In the genomic region with DNA sequence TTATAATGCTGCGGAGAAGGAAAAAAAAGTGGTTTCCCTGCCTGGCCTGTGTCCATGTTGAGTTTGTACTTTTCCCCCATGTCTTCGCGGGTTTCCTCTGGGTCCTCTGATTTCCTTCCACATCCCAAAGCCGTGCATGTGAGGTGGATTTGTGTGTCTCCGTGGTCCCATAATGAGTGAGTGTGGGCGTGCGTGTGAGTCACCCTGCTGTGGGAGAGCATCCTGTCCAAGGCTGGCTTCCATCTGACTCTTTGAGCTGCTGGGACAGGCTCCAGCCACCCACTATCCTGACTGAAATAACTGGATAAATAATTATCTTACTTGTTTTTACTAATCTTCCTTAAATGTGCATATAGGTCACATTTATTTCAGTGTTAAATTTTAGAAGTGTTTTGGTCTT, we compare ENCODE assay signal across 15 cellular contexts. TPM values are rescaled to one million over a fixed set of nuclear protein-coding genes. Genes with fewer than 3 reads are reported as not detected.
DNase-seq lines count a peak whose midpoint lies in the region; ATAC-seq, FAIRE-seq and TF ChIP-seq lines count a peak whose summit lies in the region.
"Had no signal": no experiment of that assay in that cellular context is flagged by ENCODE, and none has a peak within 500 bp of the region (broad histone marks: within the 10 kb centered on the region; RNA-seq: fewer than 3 reads in every experiment).

No MANE protein-coding gene starts in this region.

- peaks cover 4% of the 10 kb centered on the region for H3K27me3 Mint-ChIP-seq in astrocyte (ENCODE audit: low read depth, unreplicated experiment)
- H3K27me3 Mint-ChIP-seq in H9 (ENCODE audit: low read depth) = peaks cover 7% of the 10 kb centered on the region

- H3K27ac Mint-ChIP-seq in astrocyte (ENCODE audit: unreplicated experiment) = no peak overlapping the region
- H3K27ac Mint-ChIP-seq in H9 = no peak overlapping the region
- H3K27ac Mint-ChIP-seq: activated naive CD8-positive, alpha-beta T cell treated with anti-CD3 and anti-CD28 coated beads for 36 hours had no signal

- H3K9me3 Mint-ChIP-seq in astrocyte (ENCODE audit: unreplicated experiment) (peaks cover 3% of the 10 kb centered on the region), H9 (no peaks in the 10 kb centered on the region)
- H3K9me3 Mint-ChIP-seq: activated naive CD8-positive, alpha-beta T cell treated with anti-CD3 and anti-CD28 coated beads for 36 hours had no signal

- H3K4me3 ChIP-seq in astrocyte (ENCODE audit: insufficient read depth, low read depth, low read length) = no peak overlapping the region
- no peak overlapping the region for H3K4me3 ChIP-seq in psoas muscle
- H3K4me3 ChIP-seq: tibial nerve had no signal

- H3K79me1 ChIP-seq in H9 (ENCODE audit: insufficient read depth, low read depth, low read length, poor library complexity, severe bottlenecking) = no peaks in the 10 kb centered on the region

- FAIRE-seq in astrocyte (lab: Jason Lieb, UNC) = peak; percentile 83

- H3K27ac ChIP-seq in astrocyte (ENCODE audit: low read depth, low read length) (no peak overlapping the region), psoas muscle (no peak overlapping the region), H9 (ENCODE audit: insufficient read length, low read depth, low read length) (no peak overlapping the region)
- H3K27ac ChIP-seq: tibial nerve had no signal

- H4K91ac ChIP-seq in H9 (ENCODE audit: insufficient read length, low read depth, low read length) = no peak overlapping the region

- H2AK5ac ChIP-seq in H9 (ENCODE audit: insufficient read length, low read length) = no peak overlapping the region

- H3K36me3 Mint-ChIP-seq in astrocyte (ENCODE audit: low read depth, unreplicated experiment) (no peaks in the 10 kb centered on the region), H9 (ENCODE audit: insufficient read depth in 1 of 3, low read depth in 3 of 3) (no peaks in the 10 kb centered on the region)
- H3K36me3 Mint-ChIP-seq: activated naive CD8-positive, alpha-beta T cell treated with anti-CD3 and anti-CD28 coated beads for 36 hours had no signal

- H3K56ac ChIP-seq in H9 (ENCODE audit: insufficient read length, low read depth, low read length) = no peak overlapping the region

- no peaks in the 10 kb centered on the region for H3K9me3 ChIP-seq in astrocyte (ENCODE audit: insufficient read depth, low read depth, low read length)
- no peaks in the 10 kb centered on the region for H3K9me3 ChIP-seq in psoas muscle
- H3K9me3 ChIP-seq in H9 (ENCODE audit: control insufficient read depth, low read depth, low read length) = no peaks in the 10 kb centered on the region
- H3K9me3 ChIP-seq: tibial nerve had no signal

- H3T11ph ChIP-seq in H9 (ENCODE audit: low read length) = no peak overlapping the region

- H3K36me3 ChIP-seq in astrocyte (ENCODE audit: insufficient read depth, low read length) (no peaks in the 10 kb centered on the region), psoas muscle (ENCODE audit: insufficient read depth in 1 of 2, low read depth in 1 of 2) (no peaks in the 10 kb centered on the region)
- H3K36me3 ChIP-seq: tibial nerve had no signal

- no peak overlapping the region for H4K8ac ChIP-seq in H9 (replicated peaks; ENCODE audit: insufficient read length, low read depth, low read length)

- H3K4me3 Mint-ChIP-seq in astrocyte (ENCODE audit: unreplicated experiment) = no peak overlapping the region
- no peak overlapping the region for H3K4me3 Mint-ChIP-seq in H9
- H3K4me3 Mint-ChIP-seq: activated naive CD8-positive, alpha-beta T cell treated with anti-CD3 and anti-CD28 coated beads for 36 hours had no signal

- H3K9ac ChIP-seq in astrocyte (ENCODE audit: low read length) (no peak overlapping the region), H9 (ENCODE audit: extremely low read depth, insufficient read length, low read length) (no peak overlapping the region)

- no peak overlapping the region for H2AFZ ChIP-seq in astrocyte (ENCODE audit: low read depth, low read length)
- H2AFZ ChIP-seq in H9 (ENCODE audit: low read length) = no peak overlapping the region

- H3K4me2 ChIP-seq in astrocyte (ENCODE audit: low read length) (peak overlapping the region; percentile 43), H9 (ENCODE audit: insufficient read depth, insufficient read length, low read length) (no peak overlapping the region)

- no peak overlapping the region for H3K14ac ChIP-seq in H9 (ENCODE audit: insufficient read depth, low read length)

- intact Hi-C loops in Right ventricle myocardium superior (cut with DNase I) = no loop called here
- intact Hi-C loops in psoas muscle (cut with DNase I) = no loop called here

- ATAC-seq in Right ventricle myocardium superior (ENCODE audit: poor library complexity) (peak; percentile 73), psoas muscle (peak in 3 of 4 donors; percentile 43 to 66 (median 51)), HG02981 (IDR thresholded peaks at IDR 0.05; ENCODE audit: unreplicated experiment) (no peak)
- ATAC-seq: Panc1 had no signal

- H3K4ac ChIP-seq in H9 (ENCODE audit: low read depth, low read length) = no peak overlapping the region

- H2BK12ac ChIP-seq in H9 (ENCODE audit: insufficient read length, low read depth, low read length) = no peak overlapping the region

- H3K79me2 ChIP-seq in astrocyte (ENCODE audit: insufficient read depth, low read length) = no peaks in the 10 kb centered on the region
- H3K79me2 ChIP-seq in H9 (ENCODE audit: insufficient read depth, low read length) = no peaks in the 10 kb centered on the region

- H3K27me3 ChIP-seq in astrocyte (ENCODE audit: insufficient read depth, low read length) = no peaks in the 10 kb centered on the region
- peaks cover 0 to 7% (median 0%) of the 10 kb centered on the region in 3 donors for H3K27me3 ChIP-seq in psoas muscle (ENCODE audit: insufficient read depth in 3 of 3, low read length in 2 of 3)
- no peaks in the 10 kb centered on the region for H3K27me3 ChIP-seq in H9 (ENCODE audit: insufficient read depth, low read length)
- H3K27me3 ChIP-seq: tibial nerve had no signal

- no peak overlapping the region for H4K5ac ChIP-seq in H9 (ENCODE audit: insufficient read length, low read depth, low read length)

- H2BK15ac ChIP-seq in H9 (ENCODE audit: low read depth, low read length) = no peak overlapping the region

- H4K20me1 ChIP-seq in astrocyte (ENCODE audit: insufficient read depth, low read length) = no peaks in the 10 kb centered on the region
- H4K20me1 ChIP-seq in H9 (ENCODE audit: control insufficient read depth, insufficient read depth, insufficient read length) = no peaks in the 10 kb centered on the region

- no peak overlapping the region for H2BK20ac ChIP-seq in H9 (ENCODE audit: low read depth, low read length, poor library complexity, severe bottlenecking)

- H3K4me1 Mint-ChIP-seq in astrocyte (ENCODE audit: low read depth, unreplicated experiment) = peaks cover 9% of the 10 kb centered on the region
- H3K4me1 Mint-ChIP-seq in H9 = no peaks in the 10 kb centered on the region; a peak in 1 of 4 replicates

- H2BK5ac ChIP-seq in H9 (ENCODE audit: insufficient read length, low read length) = no peak overlapping the region

- 25 to 43% (median 33%) methylated on average over 7 of the region's 7 CpGs for WGBS in psoas muscle, 3 donors
- WGBS in H9 (ENCODE audit: extremely low coverage, insufficient read length, low lambda C conversion rate) = no CpG with 5 or more reads among the region's 7 CpGs

- H2BK120ac ChIP-seq in H9 (ENCODE audit: low read depth, low read length, poor library complexity, severe bottlenecking) = no peak overlapping the region

- no peak overlapping the region for H3K18ac ChIP-seq in H9 (ENCODE audit: insufficient read length, low read depth, low read length)

- H3K4me1 ChIP-seq in astrocyte (ENCODE audit: insufficient read depth, low read length) (peaks cover 14% of the 10 kb centered on the region), psoas muscle (no peaks in the 10 kb centered on the region), H9 (ENCODE audit: insufficient read depth, low read length) (no peaks in the 10 kb centered on the region)

- no peak overlapping the region for H3K23ac ChIP-seq in H9 (ENCODE audit: insufficient read length, low read depth, low read length)

- no peaks in the 10 kb centered on the region for H3K23me2 ChIP-seq in H9 (ENCODE audit: insufficient read length, low read depth, low read length, poor library complexity, severe bottlenecking)

- TF ChIP-seq CTCF in astrocyte (IDR thresholded peaks at IDR 0.05; ENCODE audit: insufficient read depth, low read depth, low read length) (no peak), psoas muscle (IDR thresholded peaks at IDR 0.05) (no peak), H9 (conservative IDR thresholded peaks at IDR 0.05) (no peak)

- DNase-seq in EH (ENCODE audit: low read depth) (peak; percentile 78), astrocyte (ENCODE audit: low read depth) (peak; percentile 94), Right ventricle myocardium superior (peak; percentile 55), psoas muscle (peak; percentile 54 to 59), H9 (no peak), putamen (ENCODE audit: low spot score) (no peak)
- no peak for DNase-seq in activated CD4-positive, alpha-beta T cell treated with anti-CD3 and anti-CD28 coated beads for 1 hour
- DNase-seq: activated CD4-positive, CD25-positive, alpha-beta regulatory T cell treated with anti-CD3 and anti-CD28 coated beads, Interleukin-2, amount 50 U/mL, for 72 hours; activated naive CD8-positive, alpha-beta T cell treated with anti-CD3 and anti-CD28 coated beads for 36 hours; foreskin melanocyte; NCI-H146; stimulated activated CD4-positive, alpha-beta T cell treated with anti-CD3 and anti-CD28 coated beads, Interleukin-4, amount 100 ng/mL, for 1 hour had no signal

RNA-seq across cellular contexts. Expression of gene SNX19, which starts 29.7 kb away (rescaled TPM):
- total RNA-seq in astrocyte = 45.6 and 48.4 TPM in 2 replicates
- 53.4 TPM for total RNA-seq in Right ventricle myocardium superior
- 10 to 100 TPM; 32.6 to 48.3 (median 37.3) TPM for total RNA-seq in psoas muscle
- 10 to 100 TPM; 21.4 to 66.2 (median 24.7) TPM for polyA plus RNA-seq in psoas muscle
- total RNA-seq in H9 (2021) = 32.9 and 34.4 TPM in 2 replicates

Comparison
In these comparisons a context has a peak if more than half of its experiments do, and no peak if none do; other contexts are left out.
1. DNase-seq: peak in EH (single experiment), astrocyte (single experiment), Right ventricle myocardium superior (single experiment) and psoas muscle (2 of 2); none in H9 (single experiment), putamen (single experiment) and activated CD4-positive, alpha-beta T cell treated with anti-CD3 and anti-CD28 coated beads for 1 hour (single experiment).